1 cellular context compared by ENCODE assay signal in genomic region chr22:28800308-28801041, GRCh38.
TF ChIP-seq lines count a peak whose summit lies in the region.

Gene XBP1 (minus strand): TSS chr22:28800569.

TF ChIP-seq in HepG2, 621 proteins besides CTCF, POLR2A, EP300 and RAD21 (continued from another document and continues in another):
- TF ChIP-seq ZIK1 (CRISPR knock-in tag; IDR thresholded peaks at IDR 0.05; ENCODE audit: borderline replicate concordance, low read depth) (peak; percentile 82; the same call in 1 of the 2 replicates), ZNF343 (CRISPR knock-in tag; IDR thresholded peaks at IDR 0.05) (0 out of 2 replicates have a peak, but pooled peaks have one; percentile 90), ZNF781 (CRISPR knock-in tag; IDR thresholded peaks at IDR 0.05; ENCODE audit: borderline replicate concordance, not compliant biosample characterization) (peak; percentile 75), PHF8 (CRISPR knock-in tag; IDR thresholded peaks at IDR 0.05) (0 out of 2 replicates have a peak, but pooled peaks have one; percentile 51), PHF5A (CRISPR knock-in tag; IDR thresholded peaks at IDR 0.05; ENCODE audit: low read depth, unreplicated experiment) (no peak), ZNF766 (CRISPR knock-in tag; IDR thresholded peaks at IDR 0.05; ENCODE audit: borderline replicate concordance) (no peak), ZNF839 (CRISPR knock-in tag; IDR thresholded peaks at IDR 0.05; ENCODE audit: borderline replicate concordance) (no peak), TAF1 (CRISPR knock-in tag; IDR thresholded peaks at IDR 0.05) (peak; percentile 96), ZNF747 (CRISPR knock-in tag; IDR thresholded peaks at IDR 0.05; ENCODE audit: borderline replicate concordance) (no peak; the same call in 1 of the 2 replicates), NFKB2 (CRISPR knock-in tag; IDR thresholded peaks at IDR 0.05; ENCODE audit: borderline replicate concordance) (peak; percentile 51; the same call in 1 of the 2 replicates), SALL1 (CRISPR knock-in tag; IDR thresholded peaks at IDR 0.05) (peak; percentile 90), GLI4 (CRISPR knock-in tag; IDR thresholded peaks at IDR 0.05; ENCODE audit: borderline replicate concordance) (peak; percentile 86; the same call in 1 of the 2 replicates), ZNF33B (CRISPR knock-in tag; IDR thresholded peaks at IDR 0.05) (0 out of 2 replicates have a peak, but pooled peaks have one; percentile 47), ZNF431 (CRISPR knock-in tag; IDR thresholded peaks at IDR 0.05; ENCODE audit: borderline replicate concordance, low read depth) (0 out of 2 replicates have a peak, but pooled peaks have one; percentile 73), HNRNPK (IDR thresholded peaks at IDR 0.05; ENCODE audit: low read depth, low read length, poor library complexity, severe bottlenecking) (peak; percentile 65), ZHX1 (CRISPR knock-in tag; IDR thresholded peaks at IDR 0.05; ENCODE audit: low read depth) (0 out of 2 replicates have a peak, but pooled peaks have one; percentile 77), ZFYVE20 (CRISPR knock-in tag; IDR thresholded peaks at IDR 0.05; ENCODE audit: borderline replicate concordance, low read depth) (no peak), ZSCAN30 (CRISPR knock-in tag; IDR thresholded peaks at IDR 0.05) (0 out of 2 replicates have a peak, but pooled peaks have one; percentile 4), POLR2G (IDR thresholded peaks at IDR 0.05; ENCODE audit: low read depth, low read length) (peak; percentile 94), ZNF883 (CRISPR knock-in tag; IDR thresholded peaks at IDR 0.05; ENCODE audit: not compliant biosample characterization) (peak; percentile 91), SP140L (CRISPR knock-in tag; IDR thresholded peaks at IDR 0.05; ENCODE audit: borderline replicate concordance) (peak; percentile 34; the same call in 1 of the 2 replicates), RFX5 (IDR thresholded peaks at IDR 0.05; ENCODE audit: low read depth, low read length) (peak; percentile 79), RFXANK (CRISPR knock-in tag; IDR thresholded peaks at IDR 0.05) (peak; percentile 78; the same call in 1 of the 2 replicates), MEF2D (CRISPR knock-in tag; IDR thresholded peaks at IDR 0.05) (0 out of 2 replicates have a peak, but pooled peaks have one; percentile 41), CERS6 (CRISPR knock-in tag; IDR thresholded peaks at IDR 0.05) (no peak), ZNF264 (CRISPR knock-in tag; IDR thresholded peaks at IDR 0.05) (peak; percentile 26; the same call in 1 of the 2 replicates), TEAD3 (CRISPR knock-in tag; optimal IDR thresholded peaks at IDR 0.05; ENCODE audit: borderline replicate concordance) (peak; percentile 48), TARDBP (CRISPR knock-in tag; IDR thresholded peaks at IDR 0.05) (0 out of 2 replicates have a peak, but pooled peaks have one; percentile 26), ZNF558 (CRISPR knock-in tag; IDR thresholded peaks at IDR 0.05; ENCODE audit: borderline replicate concordance) (peak; percentile 51; the same call in 1 of the 2 replicates), GMEB1 (CRISPR knock-in tag; IDR thresholded peaks at IDR 0.05; ENCODE audit: borderline replicate concordance) (peak; percentile 84), CC2D1A (CRISPR knock-in tag; IDR thresholded peaks at IDR 0.05) (no peak), ZBTB10 (CRISPR knock-in tag; IDR thresholded peaks at IDR 0.05; ENCODE audit: borderline replicate concordance) (peak; percentile 37; the same call in 1 of the 2 replicates), CAMTA2 (CRISPR knock-in tag; IDR thresholded peaks at IDR 0.05; ENCODE audit: borderline replicate concordance) (0 out of 2 replicates have a peak, but pooled peaks have one; percentile 38), ZNF703 (CRISPR knock-in tag; IDR thresholded peaks at IDR 0.05; ENCODE audit: borderline replicate concordance) (0 out of 2 replicates have a peak, but pooled peaks have one; percentile 37), SP2 (CRISPR knock-in tag; IDR thresholded peaks at IDR 0.05) (peak; percentile 89), KLF6 (CRISPR knock-in tag; IDR thresholded peaks at IDR 0.05) (peak; percentile 92), ZNF124 (CRISPR knock-in tag; IDR thresholded peaks at IDR 0.05) (peak; percentile 18; the same call in 1 of the 2 replicates), DR1 (CRISPR knock-in tag; IDR thresholded peaks at IDR 0.05) (peak; percentile 95), ETV5 (CRISPR knock-in tag; IDR thresholded peaks at IDR 0.05; ENCODE audit: borderline replicate concordance) (0 out of 2 replicates have a peak, but pooled peaks have one; percentile 22), TEAD2 (CRISPR knock-in tag; IDR thresholded peaks at IDR 0.05) (no peak), ZNF761 (CRISPR knock-in tag; conservative IDR thresholded peaks at IDR 0.05) (peak; percentile 69; the same call in 1 of the 2 replicates), ZNF713 (CRISPR knock-in tag; IDR thresholded peaks at IDR 0.05) (0 out of 2 replicates have a peak, but pooled peaks have one; percentile 94), SMAD3 (CRISPR knock-in tag; IDR thresholded peaks at IDR 0.05) (peak; percentile 74; the same call in 1 of the 2 replicates), RCOR2 (CRISPR knock-in tag; IDR thresholded peaks at IDR 0.05) (no peak), CEBPG (CRISPR knock-in tag; IDR thresholded peaks at IDR 0.05) (peak; percentile 12; the same call in 1 of the 2 replicates)
- TF ChIP-seq, protein P1, sequence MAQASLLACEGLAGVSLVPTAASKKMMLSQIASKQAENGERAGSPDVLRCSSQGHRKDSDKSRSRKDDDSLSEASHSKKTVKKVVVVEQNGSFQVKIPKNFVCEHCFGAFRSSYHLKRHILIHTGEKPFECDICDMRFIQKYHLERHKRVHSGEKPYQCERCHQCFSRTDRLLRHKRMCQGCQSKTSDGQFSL (CRISPR knock-in tag; IDR thresholded peaks at IDR 0.05) = peak; percentile 72; the same call in 1 of the 2 replicates
- TF ChIP-seq, protein P2, sequence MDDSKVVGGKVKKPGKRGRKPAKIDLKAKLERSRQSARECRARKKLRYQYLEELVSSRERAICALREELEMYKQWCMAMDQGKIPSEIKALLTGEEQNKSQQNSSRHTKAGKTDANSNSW (CRISPR knock-in tag; IDR thresholded peaks at IDR 0.05; ENCODE audit: borderline replicate concordance) = peak; percentile 90; the same call in 1 of the 2 replicates
- TF ChIP-seq, protein P3, sequence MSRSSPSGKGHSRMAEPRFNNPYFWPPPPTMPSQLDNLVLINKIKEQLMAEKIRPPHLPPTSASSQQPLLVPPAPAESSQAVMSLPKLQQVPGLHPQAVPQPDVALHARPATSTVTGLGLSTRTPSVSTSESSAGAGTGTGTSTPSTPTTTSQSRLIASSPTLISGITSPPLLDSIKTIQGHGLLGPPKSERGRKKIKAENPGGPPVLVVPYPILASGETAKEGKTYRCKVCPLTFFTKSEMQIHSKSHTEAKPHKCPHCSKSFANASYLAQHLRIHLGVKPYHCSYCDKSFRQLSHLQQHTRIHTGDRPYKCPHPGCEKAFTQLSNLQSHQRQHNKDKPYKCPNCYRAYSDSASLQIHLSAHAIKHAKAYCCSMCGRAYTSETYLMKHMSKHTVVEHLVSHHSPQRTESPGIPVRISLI (CRISPR knock-in tag; IDR thresholded peaks at IDR 0.05; ENCODE audit: borderline replicate concordance) = peak; percentile 45; the same call in 1 of the 2 replicates
- TF ChIP-seq, protein P4, sequence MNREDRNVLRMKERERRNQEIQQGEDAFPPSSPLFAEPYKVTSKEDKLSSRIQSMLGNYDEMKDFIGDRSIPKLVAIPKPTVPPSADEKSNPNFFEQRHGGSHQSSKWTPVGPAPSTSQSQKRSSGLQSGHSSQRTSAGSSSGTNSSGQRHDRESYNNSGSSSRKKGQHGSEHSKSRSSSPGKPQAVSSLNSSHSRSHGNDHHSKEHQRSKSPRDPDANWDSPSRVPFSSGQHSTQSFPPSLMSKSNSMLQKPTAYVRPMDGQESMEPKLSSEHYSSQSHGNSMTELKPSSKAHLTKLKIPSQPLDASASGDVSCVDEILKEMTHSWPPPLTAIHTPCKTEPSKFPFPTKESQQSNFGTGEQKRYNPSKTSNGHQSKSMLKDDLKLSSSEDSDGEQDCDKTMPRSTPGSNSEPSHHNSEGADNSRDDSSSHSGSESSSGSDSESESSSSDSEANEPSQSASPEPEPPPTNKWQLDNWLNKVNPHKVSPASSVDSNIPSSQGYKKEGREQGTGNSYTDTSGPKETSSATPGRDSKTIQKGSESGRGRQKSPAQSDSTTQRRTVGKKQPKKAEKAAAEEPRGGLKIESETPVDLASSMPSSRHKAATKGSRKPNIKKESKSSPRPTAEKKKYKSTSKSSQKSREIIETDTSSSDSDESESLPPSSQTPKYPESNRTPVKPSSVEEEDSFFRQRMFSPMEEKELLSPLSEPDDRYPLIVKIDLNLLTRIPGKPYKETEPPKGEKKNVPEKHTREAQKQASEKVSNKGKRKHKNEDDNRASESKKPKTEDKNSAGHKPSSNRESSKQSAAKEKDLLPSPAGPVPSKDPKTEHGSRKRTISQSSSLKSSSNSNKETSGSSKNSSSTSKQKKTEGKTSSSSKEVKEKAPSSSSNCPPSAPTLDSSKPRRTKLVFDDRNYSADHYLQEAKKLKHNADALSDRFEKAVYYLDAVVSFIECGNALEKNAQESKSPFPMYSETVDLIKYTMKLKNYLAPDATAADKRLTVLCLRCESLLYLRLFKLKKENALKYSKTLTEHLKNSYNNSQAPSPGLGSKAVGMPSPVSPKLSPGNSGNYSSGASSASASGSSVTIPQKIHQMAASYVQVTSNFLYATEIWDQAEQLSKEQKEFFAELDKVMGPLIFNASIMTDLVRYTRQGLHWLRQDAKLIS (CRISPR knock-in tag; IDR thresholded peaks at IDR 0.05) = peak; percentile 18
- TF ChIP-seq, protein P5, sequence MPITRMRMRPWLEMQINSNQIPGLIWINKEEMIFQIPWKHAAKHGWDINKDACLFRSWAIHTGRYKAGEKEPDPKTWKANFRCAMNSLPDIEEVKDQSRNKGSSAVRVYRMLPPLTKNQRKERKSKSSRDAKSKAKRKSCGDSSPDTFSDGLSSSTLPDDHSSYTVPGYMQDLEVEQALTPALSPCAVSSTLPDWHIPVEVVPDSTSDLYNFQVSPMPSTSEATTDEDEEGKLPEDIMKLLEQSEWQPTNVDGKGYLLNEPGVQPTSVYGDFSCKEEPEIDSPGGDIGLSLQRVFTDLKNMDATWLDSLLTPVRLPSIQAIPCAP (CRISPR knock-in tag; IDR thresholded peaks at IDR 0.05; ENCODE audit: low read depth) = no peak
- TF ChIP-seq, protein P6, sequence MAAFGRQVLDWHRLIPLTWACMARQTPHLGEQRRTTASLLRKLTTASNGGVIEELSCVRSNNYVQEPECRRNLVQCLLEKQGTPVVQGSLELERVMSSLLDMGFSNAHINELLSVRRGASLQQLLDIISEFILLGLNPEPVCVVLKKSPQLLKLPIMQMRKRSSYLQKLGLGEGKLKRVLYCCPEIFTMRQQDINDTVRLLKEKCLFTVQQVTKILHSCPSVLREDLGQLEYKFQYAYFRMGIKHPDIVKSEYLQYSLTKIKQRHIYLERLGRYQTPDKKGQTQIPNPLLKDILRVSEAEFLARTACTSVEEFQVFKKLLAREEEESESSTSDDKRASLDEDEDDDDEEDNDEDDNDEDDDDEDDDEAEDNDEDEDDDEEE (CRISPR knock-in tag; IDR thresholded peaks at IDR 0.05) = peak; percentile 96
